Comparison of ENCODE assay signal across 1 cellular context in the genomic region with DNA sequence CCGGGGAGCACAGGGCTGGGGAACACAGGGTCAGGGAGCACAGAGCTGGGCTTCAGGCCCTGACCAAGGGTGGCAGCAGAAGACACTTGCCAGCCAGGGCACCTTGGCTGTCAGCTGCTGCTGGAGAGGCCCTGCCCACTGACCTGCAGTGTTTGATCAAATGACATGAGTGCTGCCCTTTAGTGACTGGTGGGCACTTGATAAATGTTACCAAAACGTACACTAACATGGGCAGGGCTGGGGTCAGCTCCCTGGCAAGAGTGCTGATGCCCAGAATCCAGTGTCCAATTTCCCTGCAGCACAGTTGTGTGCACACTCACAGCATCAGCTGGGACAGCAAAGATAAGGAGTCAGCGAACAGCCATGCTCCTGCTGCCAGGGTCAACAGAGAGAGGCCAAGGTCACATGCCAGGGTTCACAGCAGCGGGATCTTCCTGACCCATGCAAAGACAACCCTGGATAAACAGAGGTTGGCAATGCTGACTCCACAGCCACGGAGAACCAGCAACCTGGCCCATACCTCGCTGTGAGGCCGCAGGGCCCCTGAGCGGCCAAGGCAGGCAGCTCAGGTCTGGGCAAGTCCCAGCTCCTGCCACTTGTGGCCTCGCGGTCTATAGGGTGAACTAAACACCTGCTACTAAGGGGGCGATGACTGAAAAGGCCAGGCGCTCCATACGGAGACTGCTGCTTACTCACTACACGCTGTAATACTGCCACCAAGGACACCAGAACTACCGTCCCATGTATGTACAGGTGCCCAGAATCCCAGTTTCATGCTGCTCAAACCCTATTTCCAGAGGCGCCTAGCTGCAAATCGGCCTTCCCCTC.
A peak's percentile ranks its signal among the peaks of the same experiment; 100 is the strongest.
TF ChIP-seq lines count a peak whose summit lies in the region.

No MANE protein-coding gene starts in this region.

TF ChIP-seq in HepG2, 621 proteins besides CTCF, POLR2A, EP300 and RAD21 (continued from another document and continues in another):
- TF ChIP-seq, protein P1, sequence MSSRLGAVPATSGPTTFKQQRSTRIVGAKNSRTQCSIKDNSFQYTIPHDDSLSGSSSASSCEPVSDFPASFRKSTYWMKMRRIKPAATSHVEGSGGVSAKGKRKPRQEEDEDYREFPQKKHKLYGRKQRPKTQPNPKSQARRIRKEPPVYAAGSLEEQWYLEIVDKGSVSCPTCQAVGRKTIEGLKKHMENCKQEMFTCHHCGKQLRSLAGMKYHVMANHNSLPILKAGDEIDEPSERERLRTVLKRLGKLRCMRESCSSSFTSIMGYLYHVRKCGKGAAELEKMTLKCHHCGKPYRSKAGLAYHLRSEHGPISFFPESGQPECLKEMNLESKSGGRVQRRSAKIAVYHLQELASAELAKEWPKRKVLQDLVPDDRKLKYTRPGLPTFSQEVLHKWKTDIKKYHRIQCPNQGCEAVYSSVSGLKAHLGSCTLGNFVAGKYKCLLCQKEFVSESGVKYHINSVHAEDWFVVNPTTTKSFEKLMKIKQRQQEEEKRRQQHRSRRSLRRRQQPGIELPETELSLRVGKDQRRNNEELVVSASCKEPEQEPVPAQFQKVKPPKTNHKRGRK (CRISPR knock-in tag; IDR thresholded peaks at IDR 0.05): 0 out of 2 replicates have a peak, but pooled peaks have one; percentile 53
- TF ChIP-seq ZNF792 (CRISPR knock-in tag; IDR thresholded peaks at IDR 0.05) (0 out of 2 replicates have a peak, but pooled peaks have one; percentile 80), ZNF7 (CRISPR knock-in tag; IDR thresholded peaks at IDR 0.05) (peak; percentile 38; the same call in 1 of the 2 replicates), SIX1 (CRISPR knock-in tag; IDR thresholded peaks at IDR 0.05; ENCODE audit: borderline replicate concordance) (peak; percentile 49; the same call in 1 of the 2 replicates), ESRRA (CRISPR knock-in tag; IDR thresholded peaks at IDR 0.05; ENCODE audit: low read depth) (peak; percentile 99), ZNF788 (CRISPR knock-in tag; IDR thresholded peaks at IDR 0.05; ENCODE audit: borderline replicate concordance) (peak; percentile 86; the same call in 1 of the 2 replicates), RCOR2 (CRISPR knock-in tag; IDR thresholded peaks at IDR 0.05) (peak; percentile 97), NFYB (CRISPR knock-in tag; IDR thresholded peaks at IDR 0.05) (no peak; the same call in 1 of the 2 replicates), TOE1 (CRISPR knock-in tag; IDR thresholded peaks at IDR 0.05) (peak; percentile 88; the same call in 1 of the 2 replicates), NFE2L1 (CRISPR knock-in tag; IDR thresholded peaks at IDR 0.05; ENCODE audit: borderline replicate concordance) (peak; percentile 15; the same call in 1 of the 2 replicates), KDM2A (CRISPR knock-in tag; IDR thresholded peaks at IDR 0.05; ENCODE audit: borderline replicate concordance, low read depth) (peak; percentile 76), SATB2 (CRISPR knock-in tag; IDR thresholded peaks at IDR 0.05) (no peak), REL (CRISPR knock-in tag; conservative IDR thresholded peaks at IDR 0.05) (no peak; the same call in 1 of the 2 replicates), ZNF138 (CRISPR knock-in tag; IDR thresholded peaks at IDR 0.05; ENCODE audit: low read depth) (0 out of 2 replicates have a peak, but pooled peaks have one; percentile 69), NCOA2 (CRISPR knock-in tag; IDR thresholded peaks at IDR 0.05) (peak; percentile 86), RBAK (CRISPR knock-in tag; IDR thresholded peaks at IDR 0.05) (peak; percentile 84; the same call in 1 of the 2 replicates), MYC (CRISPR knock-in tag; IDR thresholded peaks at IDR 0.05; ENCODE audit: borderline replicate concordance) (peak; percentile 83; the same call in 1 of the 2 replicates), HOXA5 (CRISPR knock-in tag; IDR thresholded peaks at IDR 0.05) (peak; percentile 65; the same call in 1 of the 2 replicates), ZNF143 (CRISPR knock-in tag; IDR thresholded peaks at IDR 0.05) (0 out of 2 replicates have a peak, but pooled peaks have one; percentile 46), MTA1 (CRISPR knock-in tag; IDR thresholded peaks at IDR 0.05; ENCODE audit: borderline replicate concordance) (peak; percentile 100), KDM5B (CRISPR knock-in tag; IDR thresholded peaks at IDR 0.05; ENCODE audit: borderline replicate concordance) (peak; percentile 32; the same call in 1 of the 2 replicates), ZNF12 (CRISPR knock-in tag; IDR thresholded peaks at IDR 0.05) (peak; percentile 94), POGZ (CRISPR knock-in tag; IDR thresholded peaks at IDR 0.05) (peak; percentile 72), ZNF251 (CRISPR knock-in tag; IDR thresholded peaks at IDR 0.05) (peak; percentile 61; the same call in 1 of the 2 replicates), RARA (CRISPR knock-in tag; IDR thresholded peaks at IDR 0.05) (peak; percentile 99), ZNF83 (CRISPR knock-in tag; IDR thresholded peaks at IDR 0.05; ENCODE audit: borderline replicate concordance) (peak; percentile 51; the same call in 1 of the 2 replicates), ZMAT3 (CRISPR knock-in tag; conservative IDR thresholded peaks at IDR 0.05) (peak; percentile 84; the same call in 1 of the 2 replicates), ZBTB7A (CRISPR knock-in tag; IDR thresholded peaks at IDR 0.05) (no peak)
- TF ChIP-seq, protein P2, sequence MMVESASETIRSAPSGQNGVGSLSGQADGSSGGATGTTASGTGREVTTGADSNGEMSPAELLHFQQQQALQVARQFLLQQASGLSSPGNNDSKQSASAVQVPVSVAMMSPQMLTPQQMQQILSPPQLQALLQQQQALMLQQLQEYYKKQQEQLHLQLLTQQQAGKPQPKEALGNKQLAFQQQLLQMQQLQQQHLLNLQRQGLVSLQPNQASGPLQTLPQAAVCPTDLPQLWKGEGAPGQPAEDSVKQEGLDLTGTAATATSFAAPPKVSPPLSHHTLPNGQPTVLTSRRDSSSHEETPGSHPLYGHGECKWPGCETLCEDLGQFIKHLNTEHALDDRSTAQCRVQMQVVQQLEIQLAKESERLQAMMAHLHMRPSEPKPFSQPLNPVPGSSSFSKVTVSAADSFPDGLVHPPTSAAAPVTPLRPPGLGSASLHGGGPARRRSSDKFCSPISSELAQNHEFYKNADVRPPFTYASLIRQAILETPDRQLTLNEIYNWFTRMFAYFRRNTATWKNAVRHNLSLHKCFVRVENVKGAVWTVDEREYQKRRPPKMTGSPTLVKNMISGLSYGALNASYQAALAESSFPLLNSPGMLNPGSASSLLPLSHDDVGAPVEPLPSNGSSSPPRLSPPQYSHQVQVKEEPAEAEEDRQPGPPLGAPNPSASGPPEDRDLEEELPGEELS (CRISPR knock-in tag; IDR thresholded peaks at IDR 0.05): peak; percentile 94
- TF ChIP-seq, protein P3, sequence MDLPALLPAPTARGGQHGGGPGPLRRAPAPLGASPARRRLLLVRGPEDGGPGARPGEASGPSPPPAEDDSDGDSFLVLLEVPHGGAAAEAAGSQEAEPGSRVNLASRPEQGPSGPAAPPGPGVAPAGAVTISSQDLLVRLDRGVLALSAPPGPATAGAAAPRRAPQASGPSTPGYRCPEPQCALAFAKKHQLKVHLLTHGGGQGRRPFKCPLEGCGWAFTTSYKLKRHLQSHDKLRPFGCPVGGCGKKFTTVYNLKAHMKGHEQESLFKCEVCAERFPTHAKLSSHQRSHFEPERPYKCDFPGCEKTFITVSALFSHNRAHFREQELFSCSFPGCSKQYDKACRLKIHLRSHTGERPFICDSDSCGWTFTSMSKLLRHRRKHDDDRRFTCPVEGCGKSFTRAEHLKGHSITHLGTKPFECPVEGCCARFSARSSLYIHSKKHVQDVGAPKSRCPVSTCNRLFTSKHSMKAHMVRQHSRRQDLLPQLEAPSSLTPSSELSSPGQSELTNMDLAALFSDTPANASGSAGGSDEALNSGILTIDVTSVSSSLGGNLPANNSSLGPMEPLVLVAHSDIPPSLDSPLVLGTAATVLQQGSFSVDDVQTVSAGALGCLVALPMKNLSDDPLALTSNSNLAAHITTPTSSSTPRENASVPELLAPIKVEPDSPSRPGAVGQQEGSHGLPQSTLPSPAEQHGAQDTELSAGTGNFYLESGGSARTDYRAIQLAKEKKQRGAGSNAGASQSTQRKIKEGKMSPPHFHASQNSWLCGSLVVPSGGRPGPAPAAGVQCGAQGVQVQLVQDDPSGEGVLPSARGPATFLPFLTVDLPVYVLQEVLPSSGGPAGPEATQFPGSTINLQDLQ (CRISPR knock-in tag; IDR thresholded peaks at IDR 0.05): peak; percentile 60
- TF ChIP-seq, protein P4, sequence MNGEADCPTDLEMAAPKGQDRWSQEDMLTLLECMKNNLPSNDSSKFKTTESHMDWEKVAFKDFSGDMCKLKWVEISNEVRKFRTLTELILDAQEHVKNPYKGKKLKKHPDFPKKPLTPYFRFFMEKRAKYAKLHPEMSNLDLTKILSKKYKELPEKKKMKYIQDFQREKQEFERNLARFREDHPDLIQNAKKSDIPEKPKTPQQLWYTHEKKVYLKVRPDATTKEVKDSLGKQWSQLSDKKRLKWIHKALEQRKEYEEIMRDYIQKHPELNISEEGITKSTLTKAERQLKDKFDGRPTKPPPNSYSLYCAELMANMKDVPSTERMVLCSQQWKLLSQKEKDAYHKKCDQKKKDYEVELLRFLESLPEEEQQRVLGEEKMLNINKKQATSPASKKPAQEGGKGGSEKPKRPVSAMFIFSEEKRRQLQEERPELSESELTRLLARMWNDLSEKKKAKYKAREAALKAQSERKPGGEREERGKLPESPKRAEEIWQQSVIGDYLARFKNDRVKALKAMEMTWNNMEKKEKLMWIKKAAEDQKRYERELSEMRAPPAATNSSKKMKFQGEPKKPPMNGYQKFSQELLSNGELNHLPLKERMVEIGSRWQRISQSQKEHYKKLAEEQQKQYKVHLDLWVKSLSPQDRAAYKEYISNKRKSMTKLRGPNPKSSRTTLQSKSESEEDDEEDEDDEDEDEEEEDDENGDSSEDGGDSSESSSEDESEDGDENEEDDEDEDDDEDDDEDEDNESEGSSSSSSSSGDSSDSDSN (CRISPR knock-in tag; IDR thresholded peaks at IDR 0.05): peak; percentile 92
- TF ChIP-seq, protein P5, sequence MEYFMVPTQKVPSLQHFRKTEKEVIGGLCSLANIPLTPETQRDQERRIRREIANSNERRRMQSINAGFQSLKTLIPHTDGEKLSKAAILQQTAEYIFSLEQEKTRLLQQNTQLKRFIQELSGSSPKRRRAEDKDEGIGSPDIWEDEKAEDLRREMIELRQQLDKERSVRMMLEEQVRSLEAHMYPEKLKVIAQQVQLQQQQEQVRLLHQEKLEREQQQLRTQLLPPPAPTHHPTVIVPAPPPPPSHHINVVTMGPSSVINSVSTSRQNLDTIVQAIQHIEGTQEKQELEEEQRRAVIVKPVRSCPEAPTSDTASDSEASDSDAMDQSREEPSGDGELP (IDR thresholded peaks at IDR 0.05; ENCODE audit: borderline replicate concordance, low read depth): peak; percentile 100
- TF ChIP-seq, protein P6, sequence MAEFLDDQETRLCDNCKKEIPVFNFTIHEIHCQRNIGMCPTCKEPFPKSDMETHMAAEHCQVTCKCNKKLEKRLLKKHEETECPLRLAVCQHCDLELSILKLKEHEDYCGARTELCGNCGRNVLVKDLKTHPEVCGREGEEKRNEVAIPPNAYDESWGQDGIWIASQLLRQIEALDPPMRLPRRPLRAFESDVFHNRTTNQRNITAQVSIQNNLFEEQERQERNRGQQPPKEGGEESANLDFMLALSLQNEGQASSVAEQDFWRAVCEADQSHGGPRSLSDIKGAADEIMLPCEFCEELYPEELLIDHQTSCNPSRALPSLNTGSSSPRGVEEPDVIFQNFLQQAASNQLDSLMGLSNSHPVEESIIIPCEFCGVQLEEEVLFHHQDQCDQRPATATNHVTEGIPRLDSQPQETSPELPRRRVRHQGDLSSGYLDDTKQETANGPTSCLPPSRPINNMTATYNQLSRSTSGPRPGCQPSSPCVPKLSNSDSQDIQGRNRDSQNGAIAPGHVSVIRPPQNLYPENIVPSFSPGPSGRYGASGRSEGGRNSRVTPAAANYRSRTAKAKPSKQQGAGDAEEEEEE (CRISPR knock-in tag; IDR thresholded peaks at IDR 0.05; ENCODE audit: borderline replicate concordance): no peak
- TF ChIP-seq, protein P7, sequence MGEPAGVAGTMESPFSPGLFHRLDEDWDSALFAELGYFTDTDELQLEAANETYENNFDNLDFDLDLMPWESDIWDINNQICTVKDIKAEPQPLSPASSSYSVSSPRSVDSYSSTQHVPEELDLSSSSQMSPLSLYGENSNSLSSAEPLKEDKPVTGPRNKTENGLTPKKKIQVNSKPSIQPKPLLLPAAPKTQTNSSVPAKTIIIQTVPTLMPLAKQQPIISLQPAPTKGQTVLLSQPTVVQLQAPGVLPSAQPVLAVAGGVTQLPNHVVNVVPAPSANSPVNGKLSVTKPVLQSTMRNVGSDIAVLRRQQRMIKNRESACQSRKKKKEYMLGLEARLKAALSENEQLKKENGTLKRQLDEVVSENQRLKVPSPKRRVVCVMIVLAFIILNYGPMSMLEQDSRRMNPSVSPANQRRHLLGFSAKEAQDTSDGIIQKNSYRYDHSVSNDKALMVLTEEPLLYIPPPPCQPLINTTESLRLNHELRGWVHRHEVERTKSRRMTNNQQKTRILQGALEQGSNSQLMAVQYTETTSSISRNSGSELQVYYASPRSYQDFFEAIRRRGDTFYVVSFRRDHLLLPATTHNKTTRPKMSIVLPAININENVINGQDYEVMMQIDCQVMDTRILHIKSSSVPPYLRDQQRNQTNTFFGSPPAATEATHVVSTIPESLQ (CRISPR knock-in tag; conservative IDR thresholded peaks at IDR 0.05): no peak
- TF ChIP-seq, protein P8, sequence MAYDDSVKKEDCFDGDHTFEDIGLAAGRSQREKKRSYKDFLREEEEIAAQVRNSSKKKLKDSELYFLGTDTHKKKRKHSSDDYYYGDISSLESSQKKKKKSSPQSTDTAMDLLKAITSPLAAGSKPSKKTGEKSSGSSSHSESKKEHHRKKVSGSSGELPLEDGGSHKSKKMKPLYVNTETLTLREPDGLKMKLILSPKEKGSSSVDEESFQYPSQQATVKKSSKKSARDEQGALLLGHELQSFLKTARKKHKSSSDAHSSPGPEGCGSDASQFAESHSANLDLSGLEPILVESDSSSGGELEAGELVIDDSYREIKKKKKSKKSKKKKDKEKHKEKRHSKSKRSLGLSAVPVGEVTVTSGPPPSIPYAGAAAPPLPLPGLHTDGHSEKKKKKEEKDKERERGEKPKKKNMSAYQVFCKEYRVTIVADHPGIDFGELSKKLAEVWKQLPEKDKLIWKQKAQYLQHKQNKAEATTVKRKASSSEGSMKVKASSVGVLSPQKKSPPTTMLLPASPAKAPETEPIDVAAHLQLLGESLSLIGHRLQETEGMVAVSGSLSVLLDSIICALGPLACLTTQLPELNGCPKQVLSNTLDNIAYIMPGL (CRISPR knock-in tag; IDR thresholded peaks at IDR 0.05; ENCODE audit: borderline replicate concordance in 1 of 2, low read depth in 1 of 2): peak in 1 of 2 experiments; percentile 67; a peak in 3 of 4 replicates
- TF ChIP-seq, protein P9, sequence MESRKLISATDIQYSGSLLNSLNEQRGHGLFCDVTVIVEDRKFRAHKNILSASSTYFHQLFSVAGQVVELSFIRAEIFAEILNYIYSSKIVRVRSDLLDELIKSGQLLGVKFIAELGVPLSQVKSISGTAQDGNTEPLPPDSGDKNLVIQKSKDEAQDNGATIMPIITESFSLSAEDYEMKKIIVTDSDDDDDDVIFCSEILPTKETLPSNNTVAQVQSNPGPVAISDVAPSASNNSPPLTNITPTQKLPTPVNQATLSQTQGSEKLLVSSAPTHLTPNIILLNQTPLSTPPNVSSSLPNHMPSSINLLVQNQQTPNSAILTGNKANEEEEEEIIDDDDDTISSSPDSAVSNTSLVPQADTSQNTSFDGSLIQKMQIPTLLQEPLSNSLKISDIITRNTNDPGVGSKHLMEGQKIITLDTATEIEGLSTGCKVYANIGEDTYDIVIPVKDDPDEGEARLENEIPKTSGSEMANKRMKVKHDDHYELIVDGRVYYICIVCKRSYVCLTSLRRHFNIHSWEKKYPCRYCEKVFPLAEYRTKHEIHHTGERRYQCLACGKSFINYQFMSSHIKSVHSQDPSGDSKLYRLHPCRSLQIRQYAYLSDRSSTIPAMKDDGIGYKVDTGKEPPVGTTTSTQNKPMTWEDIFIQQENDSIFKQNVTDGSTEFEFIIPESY (CRISPR knock-in tag; IDR thresholded peaks at IDR 0.05): peak; percentile 93
- TF ChIP-seq, protein P10, sequence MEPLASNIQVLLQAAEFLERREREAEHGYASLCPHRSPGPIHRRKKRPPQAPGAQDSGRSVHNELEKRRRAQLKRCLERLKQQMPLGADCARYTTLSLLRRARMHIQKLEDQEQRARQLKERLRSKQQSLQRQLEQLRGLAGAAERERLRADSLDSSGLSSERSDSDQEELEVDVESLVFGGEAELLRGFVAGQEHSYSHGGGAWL (CRISPR knock-in tag; IDR thresholded peaks at IDR 0.05): peak; percentile 36; the same call in 1 of the 2 replicates
